In the genomic region with DNA sequence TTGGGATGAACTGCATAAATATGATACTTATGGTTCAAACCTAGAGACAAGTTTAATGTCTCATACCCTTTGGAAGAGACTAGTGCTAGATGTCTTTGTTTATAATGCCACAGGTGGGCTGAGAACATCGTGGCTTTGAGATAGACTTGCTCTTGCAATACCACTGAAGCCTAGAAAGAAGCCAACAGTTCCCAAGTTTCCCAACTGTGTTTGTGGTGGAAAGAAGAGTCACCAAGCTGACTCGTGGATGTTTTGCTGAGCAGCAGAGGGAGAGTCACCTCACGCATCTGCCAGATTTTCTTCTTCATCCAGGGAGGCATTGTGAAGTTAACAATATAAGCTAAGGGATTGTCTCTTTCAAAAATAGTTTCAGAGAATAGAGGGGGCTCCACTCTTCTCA, we compare ENCODE assay signal across 20 cellular contexts.
"Had no signal": no experiment of that assay in that cellular context is flagged by ENCODE, and none has a peak within 500 bp of the region (broad histone marks: within the 10 kb centered on the region; RNA-seq: fewer than 3 reads in every experiment).

No MANE protein-coding gene starts in this region.

- H3K27ac Mint-ChIP-seq: activated naive CD4-positive, alpha-beta T cell treated with anti-CD3 and anti-CD28 coated beads, Interleukin-2, amount 10 ng/mL, durations not matched to agents 7 days and 5 days; activated naive CD8-positive, alpha-beta T cell treated with anti-CD3 and anti-CD28 coated beads, Interleukin-2, amount 50 U/mL, for 24 hours; effector memory CD8-positive, alpha-beta T cell; natural killer cell had no signal

- FAIRE-seq: frontal cortex had no signal

- H3K36me3 Mint-ChIP-seq: activated naive CD4-positive, alpha-beta T cell treated with anti-CD3 and anti-CD28 coated beads, Interleukin-2, amount 10 ng/mL, durations not matched to agents 7 days and 5 days had no signal

- H3K36me3 ChIP-seq: tibial artery had no signal

- H3K9me3 Mint-ChIP-seq: activated naive CD4-positive, alpha-beta T cell treated with anti-CD3 and anti-CD28 coated beads, Interleukin-2, amount 10 ng/mL, durations not matched to agents 7 days and 5 days; activated naive CD8-positive, alpha-beta T cell treated with anti-CD3 and anti-CD28 coated beads, Interleukin-2, amount 50 U/mL, for 24 hours had no signal

- H3K4me3 Mint-ChIP-seq: activated naive CD4-positive, alpha-beta T cell treated with anti-CD3 and anti-CD28 coated beads, Interleukin-2, amount 10 ng/mL, durations not matched to agents 7 days and 5 days; activated naive CD8-positive, alpha-beta T cell treated with anti-CD3 and anti-CD28 coated beads, Interleukin-2, amount 50 U/mL, for 24 hours; activated T-cell treated with anti-CD3 and anti-CD28 coated beads, Interleukin-2, amount 50 U/mL, for 4 hours; effector memory CD8-positive, alpha-beta T cell; natural killer cell had no signal

- H3K9me3 ChIP-seq: tibial artery had no signal

- H3K4me1 Mint-ChIP-seq: activated naive CD4-positive, alpha-beta T cell treated with anti-CD3 and anti-CD28 coated beads, Interleukin-2, amount 10 ng/mL, durations not matched to agents 7 days and 5 days; activated naive CD8-positive, alpha-beta T cell treated with anti-CD3 and anti-CD28 coated beads, Interleukin-2, amount 50 U/mL, for 24 hours; natural killer cell had no signal

- H3K27me3 ChIP-seq: tibial artery had no signal

- H3K4me3 ChIP-seq: lung, tibial artery had no signal

- H3K27me3 Mint-ChIP-seq: activated naive CD4-positive, alpha-beta T cell treated with anti-CD3 and anti-CD28 coated beads, Interleukin-2, amount 10 ng/mL, durations not matched to agents 7 days and 5 days; activated naive CD8-positive, alpha-beta T cell treated with anti-CD3 and anti-CD28 coated beads, Interleukin-2, amount 50 U/mL, for 24 hours; effector memory CD8-positive, alpha-beta T cell had no signal

- DNase-seq: activated CD4-positive, alpha-beta T cell treated with anti-CD3 and anti-CD28 coated beads, Interleukin-2, amount 50 U/mL, for 1 hour; activated CD8-positive, alpha-beta memory T cell treated with anti-CD3 and anti-CD28 coated beads, Interleukin-2, amount 50 U/mL, for 4 hours; activated naive CD4-positive, alpha-beta T cell treated with anti-CD3 and anti-CD28 coated beads, Interleukin-2, amount 10 ng/mL, durations not matched to agents 7 days and 5 days; activated naive CD8-positive, alpha-beta T cell treated with anti-CD3 and anti-CD28 coated beads, Interleukin-2, amount 50 U/mL, for 24 hours; activated T-cell treated with anti-CD3 and anti-CD28 coated beads, Interleukin-2, amount 50 U/mL, for 4 hours; aorta; effector memory CD8-positive, alpha-beta T cell; hypothalamus; islet precursor cell; left colon; natural killer cell; stimulated activated CD4-positive, alpha-beta T cell treated with anti-CD3 and anti-CD28 coated beads, Interleukin-2, amount 100 ng/mL, for 24 hours; stimulated activated naive CD8-positive, alpha-beta T cell treated with anti-CD3 and anti-CD28 coated beads, Interleukin-15, Interleukin-2, amounts not matched to agents 100 U/mL and 50 U/mL, for 24 hours; substantia nigra; T-helper 1 cell; T-helper 9 cell; tibial artery had no signal

- H3K4me1 ChIP-seq: parathyroid adenoma, tibial artery had no signal
